16 cellular contexts compared by ENCODE assay signal in the genomic region with DNA sequence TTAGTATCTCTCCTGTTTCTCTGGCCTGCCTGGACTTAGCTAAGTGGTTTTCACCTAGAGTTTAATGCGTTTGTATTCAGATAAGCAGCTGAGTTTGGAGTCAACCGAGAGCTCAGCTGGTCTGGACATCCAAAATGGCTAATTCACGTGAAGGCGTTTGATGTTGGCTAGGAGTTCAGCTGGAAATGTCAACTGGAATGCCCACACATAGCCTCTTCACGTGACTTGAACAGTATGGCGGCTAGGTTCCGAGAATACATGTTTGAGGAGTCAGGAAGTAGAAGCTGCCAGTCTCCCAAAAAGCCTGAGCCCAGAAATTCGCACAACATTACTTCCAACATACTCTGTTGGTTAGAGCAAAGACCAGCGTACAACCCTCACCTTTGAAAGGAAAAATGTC. TPM values are rescaled to one million over a fixed set of nuclear protein-coding genes. Genes with fewer than 3 reads are reported as not detected.
A peak's percentile ranks its signal among the peaks of the same experiment; 100 is the strongest.
DNase-seq lines count a peak whose midpoint lies in the region; ATAC-seq and TF ChIP-seq lines count a peak whose summit lies in the region.
"Had no signal": no experiment of that assay in that cellular context is flagged by ENCODE, and none has a peak within 500 bp of the region (broad histone marks: within the 10 kb centered on the region; RNA-seq: fewer than 3 reads in every experiment).

No MANE protein-coding gene starts in this region.

- H3K36me3 Mint-ChIP-seq in activated T-helper 17 cell treated with anti-CD3 and anti-CD28 coated beads, Interleukin-2, amount 50 U/mL, for 72 hours (ENCODE audit: low read depth) = peaks cover 22% of the 10 kb centered on the region
- H3K36me3 Mint-ChIP-seq in natural killer cell = no peaks in the 10 kb centered on the region

- H3K27ac ChIP-seq in SK-N-SH (ENCODE audit: low read depth in 2 of 2, low read length in 1 of 2) (no peak overlapping the region), DND-41 (ENCODE audit: low read length) (no peak overlapping the region)
- H3K27ac ChIP-seq: ascending aorta, right atrium auricular region had no signal

- H4K20me1 ChIP-seq in SK-N-SH (ENCODE audit: insufficient read depth) (peaks cover 15% of the 10 kb centered on the region), DND-41 (ENCODE audit: insufficient read depth, low read length) (peaks cover 11% of the 10 kb centered on the region)

- 93% methylated on average over 9 of the region's 9 CpGs for WGBS in SK-N-SH (ENCODE audit: low lambda C conversion rate)

- no peak for TF ChIP-seq EP300 in SK-N-SH (IDR thresholded peaks at IDR 0.05; ENCODE audit: borderline replicate concordance in 1 of 2, low read depth in 1 of 2, low read length in 1 of 2)

- peak overlapping the region; percentile 91 for H3K4me3 Mint-ChIP-seq in activated T-helper 17 cell treated with anti-CD3 and anti-CD28 coated beads, Interleukin-2, amount 50 U/mL, for 72 hours
- peak overlapping the region; percentile 52 for H3K4me3 Mint-ChIP-seq in natural killer cell

- H3K4me2 ChIP-seq in SK-N-SH (peak overlapping the region; percentile 85; the same call in 1 of the 2 replicates), DND-41 (ENCODE audit: insufficient read depth, low read length) (peak overlapping the region; percentile 85; the same call in 1 of the 2 replicates)

- peaks cover 9% of the 10 kb centered on the region for H3F3A ChIP-seq in SK-N-SH (replicated peaks; ENCODE audit: insufficient read depth)

- H3K9me3 ChIP-seq in SK-N-SH = no peaks in the 10 kb centered on the region
- no peaks in the 10 kb centered on the region for H3K9me3 ChIP-seq in DND-41 (ENCODE audit: insufficient read depth, low read length, severe bottlenecking)
- H3K9me3 ChIP-seq: ascending aorta, right atrium auricular region had no signal

- no peak for TF ChIP-seq RAD21 in SK-N-SH (IDR thresholded peaks at IDR 0.05; ENCODE audit: low read length)

- CTCF ChIA-PET in SK-N-SH (lab: Yijun Ruan, JAX) = no interaction called here

- TF ChIP-seq CTCF in SK-N-SH (IDR thresholded peaks at IDR 0.05) (no peak), DND-41 (IDR thresholded peaks at IDR 0.05; ENCODE audit: borderline replicate concordance, extremely low read depth, low read length, poor library complexity, severe bottlenecking) (no peak), natural killer cell (IDR thresholded peaks at IDR 0.05) (no peak)

- H3K27me3 ChIP-seq in SK-N-SH (ENCODE audit: insufficient read depth) (no peaks in the 10 kb centered on the region), DND-41 (ENCODE audit: insufficient read depth, low read length, poor library complexity) (no peaks in the 10 kb centered on the region)
- H3K27me3 ChIP-seq: ascending aorta, right atrium auricular region had no signal

- ATAC-seq in SK-N-SH treated with all-trans-retinoic acid at 6 μM for 48 hours (no peak), DND-41 (ENCODE audit: insufficient read depth, low read depth) (no peak), natural killer cell (no peak), GM21825 (IDR thresholded peaks at IDR 0.05; ENCODE audit: unreplicated experiment) (no peak), GM21447 (IDR thresholded peaks at IDR 0.05; ENCODE audit: unreplicated experiment) (no peak)
- ATAC-seq in activated T-helper 17 cell treated with anti-CD3 and anti-CD28 coated beads, Interleukin-2, amount 50 U/mL, for 72 hours (replicated peaks) = no peak
- ATAC-seq: left colon had no signal

- H3K4me3 ChIP-seq in SK-N-SH (ENCODE audit: low read depth in 2 of 2, low read length in 1 of 2) (no peak overlapping the region), DND-41 (ENCODE audit: low read depth in 1 of 2, low read length in 2 of 2) (peak overlapping the region in 1 of 2 experiments; percentile 29; a peak in 1 of 4 replicates)
- H3K4me3 ChIP-seq: right atrium auricular region had no signal

- DNase-seq in SK-N-SH (no peak), DND-41 (no peak), natural killer cell (no peak), AG08395 (ENCODE audit: low spot score) (no peak)
- DNase-seq: 8988T; activated CD8-positive, alpha-beta memory T cell treated with anti-CD3 and anti-CD28 coated beads, Interleukin-2, amount 50 U/mL, for 48 hours; left colon; NCI-H2171; SHP77 had no signal

- intact Hi-C loops in natural killer cell (cut with micrococcal nuclease) = no loop called here

- H3K4me1 ChIP-seq in SK-N-SH (ENCODE audit: control insufficient read depth in 1 of 2, insufficient read depth in 2 of 2, low read depth in 1 of 2, low read length in 1 of 2) (peaks cover 2 to 9% of the 10 kb centered on the region in 2 experiments; a peak in 3 of 4 replicates), DND-41 (ENCODE audit: insufficient read depth, low read length) (peaks cover 25% of the 10 kb centered on the region)

- H2AFZ ChIP-seq in SK-N-SH (ENCODE audit: low read depth) (no peak overlapping the region), DND-41 (ENCODE audit: low read depth, low read length) (no peak overlapping the region)

- no peaks in the 10 kb centered on the region for H3K9me2 ChIP-seq in SK-N-SH

- no peaks in the 10 kb centered on the region for H3K27me3 Mint-ChIP-seq in activated T-helper 17 cell treated with anti-CD3 and anti-CD28 coated beads, Interleukin-2, amount 50 U/mL, for 72 hours
- no peaks in the 10 kb centered on the region for H3K27me3 Mint-ChIP-seq in natural killer cell (ENCODE audit: low read depth in 2 of 2)
- H3K27me3 Mint-ChIP-seq: dendritic cell treated with granulocyte-macrophage colony-stimulating factor and Interleukin-4, amounts not matched to agents 40 ng/mL and 50 ng/mL, for 4 days had no signal

- peaks cover 0 to 4% of the 10 kb centered on the region in 2 experiments for H3K36me3 ChIP-seq in SK-N-SH (replicated peaks in 1 of 2; ENCODE audit: control insufficient read depth in 1 of 2, insufficient read depth in 2 of 2, low read length in 1 of 2)
- H3K36me3 ChIP-seq in DND-41 (ENCODE audit: insufficient read depth, low read length) = peaks cover 3% of the 10 kb centered on the region; the same call in 1 of the 2 replicates
- H3K36me3 ChIP-seq: ascending aorta, right atrium auricular region had no signal

- no peak overlapping the region for H3K27ac Mint-ChIP-seq in activated T-helper 17 cell treated with anti-CD3 and anti-CD28 coated beads, Interleukin-2, amount 50 U/mL, for 72 hours
- H3K27ac Mint-ChIP-seq in natural killer cell = peak overlapping the region; percentile 58 to 66
- H3K27ac Mint-ChIP-seq: dendritic cell treated with granulocyte-macrophage colony-stimulating factor and Interleukin-4, amounts not matched to agents 40 ng/mL and 50 ng/mL, for 4 days had no signal

- H3K4me1 Mint-ChIP-seq in activated T-helper 17 cell treated with anti-CD3 and anti-CD28 coated beads, Interleukin-2, amount 50 U/mL, for 72 hours = peaks cover 16% of the 10 kb centered on the region
- peaks cover 43 to 52% of the 10 kb centered on the region in 2 donors for H3K4me1 Mint-ChIP-seq in natural killer cell

- no peaks in the 10 kb centered on the region for H3K9me3 Mint-ChIP-seq in activated T-helper 17 cell treated with anti-CD3 and anti-CD28 coated beads, Interleukin-2, amount 50 U/mL, for 72 hours
- no peaks in the 10 kb centered on the region for H3K9me3 Mint-ChIP-seq in natural killer cell
- H3K9me3 Mint-ChIP-seq: dendritic cell treated with granulocyte-macrophage colony-stimulating factor and Interleukin-4, amounts not matched to agents 40 ng/mL and 50 ng/mL, for 4 days had no signal

- POLR2A ChIA-PET in SK-N-SH (lab: Yijun Ruan, JAX) = no interaction called here

- H3K9ac ChIP-seq in SK-N-SH (no peak overlapping the region), DND-41 (ENCODE audit: low read depth, low read length) (no peak overlapping the region)

- H3K79me2 ChIP-seq in SK-N-SH (ENCODE audit: insufficient read depth) = peaks cover 71% of the 10 kb centered on the region
- H3K79me2 ChIP-seq in DND-41 (ENCODE audit: insufficient read depth, low read length) = peaks cover 73% of the 10 kb centered on the region

TF ChIP-seq in SK-N-SH, 30 proteins besides CTCF, POLR2A, EP300 and RAD21:
- TF ChIP-seq JUND (IDR thresholded peaks at IDR 0.05) = no peak
- TF ChIP-seq EZH2phosphoT487 (IDR thresholded peaks at IDR 0.05; ENCODE audit: borderline replicate concordance, low read depth) = no peak
- no peak for TF ChIP-seq FOXJ3 (CRISPR knock-in tag; IDR thresholded peaks at IDR 0.05)

TF ChIP-seq in SK-N-SH treated with all-trans-retinoic acid at 6 μM for 48 hours, 23 proteins besides CTCF, POLR2A, EP300 and RAD21 (continues in another document):
- no peak for TF ChIP-seq RARB (CRISPR knock-in tag; IDR thresholded peaks at IDR 0.05)
- TF ChIP-seq ZFP30 (CRISPR knock-in tag; IDR thresholded peaks at IDR 0.05) = no peak
- TF ChIP-seq TSHZ2 (CRISPR knock-in tag; IDR thresholded peaks at IDR 0.05) = no peak

RNA-seq across cellular contexts. Expression of gene USP8, which starts 2.2 kb away (rescaled TPM):
- polyA plus RNA-seq in SK-N-SH (2012; rRNA removed) = 23.4 and 31.3 TPM in 2 replicates
- polyA plus RNA-seq in SK-N-SH (2012; cell fraction: cytosol; rRNA removed) = 30.5 and 31.8 TPM in 2 replicates
- 13.9 and 34.4 TPM in 2 replicates for polyA plus RNA-seq in SK-N-SH (2012; cell fraction: nucleus; rRNA removed)
- 10 to 100 TPM; 60.2 to 60.6 TPM for total RNA-seq in activated T-helper 17 cell treated with anti-CD3 and anti-CD28 coated beads, Interleukin-2, amount 50 U/mL, for 72 hours
- 10 to 100 TPM; 81.0 to 87.7 (median 81.4) TPM for total RNA-seq in natural killer cell
